In the genomic region with DNA sequence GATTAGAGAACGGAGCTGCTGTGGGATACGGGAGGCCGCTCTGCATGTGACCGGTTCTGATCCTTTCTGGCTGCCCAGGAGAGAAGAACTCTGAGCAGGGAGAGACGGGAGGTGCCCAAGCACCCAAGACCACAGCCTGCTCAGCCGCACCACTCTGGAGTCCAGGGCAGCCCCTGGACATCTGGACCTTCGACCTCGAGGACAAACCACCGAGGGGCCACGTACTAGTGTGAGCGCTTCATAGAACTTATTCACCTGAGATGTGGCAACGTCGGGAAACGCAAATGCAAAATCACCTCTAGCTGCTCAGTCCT, we compare ENCODE assay signal across 9 cellular contexts. TPM values are rescaled to one million over a fixed set of nuclear protein-coding genes. Genes with fewer than 3 reads are reported as not detected.
A peak's percentile ranks its signal among the peaks of the same experiment; 100 is the strongest.
DNase-seq lines count a peak whose midpoint lies in the region; ATAC-seq and TF ChIP-seq lines count a peak whose summit lies in the region.
"Had no signal": no experiment of that assay in that cellular context is flagged by ENCODE, and none has a peak within 500 bp of the region (broad histone marks: within the 10 kb centered on the region; RNA-seq: fewer than 3 reads in every experiment).

No MANE protein-coding gene starts in this region.

- in situ Hi-C loops in GM13976 (cut with MboI; ENCODE audit: low sequenced_read_pairs, unreplicated experiment): no loop called here

- DNase-seq in activated T-cell treated with anti-CD3 and anti-CD28 coated beads, Interleukin-2, amount 50 U/mL, for 72 hours: no peak
- DNase-seq in activated T-cell treated with anti-CD3 and anti-CD28 coated beads, Interleukin-2, amount 50 U/mL, for 48 hours: no peak
- DNase-seq in T-helper 17 cell: no peak
- DNase-seq in fibroblast of lung (ENCODE audit: low read depth in 2 of 2): no peak
- DNase-seq in stomach: no peak
- no peak for DNase-seq in GM13976 (ENCODE audit: low spot score)
- no peak for DNase-seq in COR-L47 (lab: John Stamatoyannopoulos, UW)
- DNase-seq: NCI-H2171 treated with DMSO at 0.1 percent for 48 hours had no signal

- no peaks in the 10 kb centered on the region for H4K20me1 ChIP-seq in fibroblast of lung (ENCODE audit: control insufficient read depth, extremely low read depth, insufficient read depth, low read length)

- H3K4me1 Mint-ChIP-seq in activated T-cell treated with anti-CD3 and anti-CD28 coated beads, Interleukin-2, amount 50 U/mL, for 72 hours (ENCODE audit: low read depth): peaks cover 64% of the 10 kb centered on the region
- H3K4me1 Mint-ChIP-seq in T-helper 17 cell: peaks cover 47% of the 10 kb centered on the region

- TF ChIP-seq POLR2A in stomach (IDR thresholded peaks at IDR 0.05): no peak

- peak overlapping the region; percentile 83 to 93 for H3K4me3 Mint-ChIP-seq in activated T-cell treated with anti-CD3 and anti-CD28 coated beads, Interleukin-2, amount 50 U/mL, for 72 hours
- H3K4me3 Mint-ChIP-seq in T-helper 17 cell: peak overlapping the region; percentile 97

- TF ChIP-seq CTCF in fibroblast of lung (conservative IDR thresholded peaks at IDR 0.05 in 1 of 2, IDR thresholded peaks at IDR 0.05 in 1 of 2; ENCODE audit: low read depth in 1 of 2, low read length in 2 of 2) (no peak), stomach (IDR thresholded peaks at IDR 0.05) (no peak), GM13976 (IDR thresholded peaks at IDR 0.05; ENCODE audit: borderline replicate concordance, control extremely low read depth, extremely low read depth, insufficient read depth, missing control alignments) (no peak)

- no peaks in the 10 kb centered on the region for H3K9me3 Mint-ChIP-seq in activated T-cell treated with anti-CD3 and anti-CD28 coated beads, Interleukin-2, amount 50 U/mL, for 72 hours

- H3K36me3 Mint-ChIP-seq in activated T-cell treated with anti-CD3 and anti-CD28 coated beads, Interleukin-2, amount 50 U/mL, for 72 hours (ENCODE audit: insufficient read depth in 2 of 2): no peaks in the 10 kb centered on the region
- H3K36me3 Mint-ChIP-seq in T-helper 17 cell (ENCODE audit: low read depth): peaks cover 5% of the 10 kb centered on the region

- H3K4me1 ChIP-seq in fibroblast of lung (ENCODE audit: control insufficient read depth, extremely low read depth, insufficient read depth, low read length) (peaks cover 14% of the 10 kb centered on the region), stomach (peaks cover 16 to 61% (median 43%) of the 10 kb centered on the region in 4 donors)

- H3K79me2 ChIP-seq in fibroblast of lung (ENCODE audit: control insufficient read depth, insufficient read depth, low read length): peaks cover 15% of the 10 kb centered on the region

- intact Hi-C loops in stomach (cut with DNase I; ENCODE audit: low total_unique reads): no loop called here

- peak overlapping the region; percentile 76 for H3K27ac Mint-ChIP-seq in activated T-cell treated with anti-CD3 and anti-CD28 coated beads, Interleukin-2, amount 50 U/mL, for 72 hours
- peak overlapping the region; percentile 98 for H3K27ac Mint-ChIP-seq in T-helper 17 cell

- ATAC-seq in activated T-cell treated with anti-CD3 and anti-CD28 coated beads, Interleukin-2, amount 50 U/mL, for 72 hours (replicated peaks in 1 of 2): no peak
- ATAC-seq in T-helper 17 cell: no peak
- ATAC-seq in HG02885 (IDR thresholded peaks at IDR 0.05; ENCODE audit: poor library complexity, unreplicated experiment): no peak

- no peaks in the 10 kb centered on the region for H3K27me3 Mint-ChIP-seq in activated T-cell treated with anti-CD3 and anti-CD28 coated beads, Interleukin-2, amount 50 U/mL, for 72 hours (ENCODE audit: low read depth)
- H3K27me3 Mint-ChIP-seq in T-helper 17 cell: no peaks in the 10 kb centered on the region

- no peak overlapping the region for H3K4me2 ChIP-seq in fibroblast of lung (ENCODE audit: extremely low read depth, insufficient read depth, low read length)

- 54 to 83% (median 73%) methylated on average over 14 of the region's 14 CpGs for WGBS in stomach, 5 donors

- peak overlapping the region; percentile 69 for H3K27ac ChIP-seq in fibroblast of lung (ENCODE audit: insufficient read depth, low read length)
- peak overlapping the region; percentile 39 to 92 (median 79) for H3K27ac ChIP-seq in stomach

- no peaks in the 10 kb centered on the region for H3K27me3 ChIP-seq in fibroblast of lung (ENCODE audit: control insufficient read depth, insufficient read depth, low read length)
- H3K27me3 ChIP-seq in stomach: no peaks in the 10 kb centered on the region

- peak overlapping the region; percentile 55 for H3K9ac ChIP-seq in fibroblast of lung (ENCODE audit: insufficient read depth, low read length)

- H3K9me3 ChIP-seq in T-helper 17 cell (ENCODE audit: control insufficient read depth, low read length, poor library complexity, severe bottlenecking) (no peaks in the 10 kb centered on the region), fibroblast of lung (ENCODE audit: control insufficient read depth, insufficient read depth, low read depth, low read length) (no peaks in the 10 kb centered on the region), stomach (no peaks in the 10 kb centered on the region)

- H2AFZ ChIP-seq in fibroblast of lung (ENCODE audit: low read length): no peak overlapping the region

- H3K4me3 ChIP-seq in fibroblast of lung (replicated peaks in 1 of 4; ENCODE audit: control extremely low read depth in 1 of 4, insufficient read depth in 1 of 4, low read depth in 3 of 4, low read length in 4 of 4): no peak overlapping the region
- peak overlapping the region in 1 of 4 donors; percentile 29 for H3K4me3 ChIP-seq in stomach

- TF ChIP-seq EP300 in stomach (IDR thresholded peaks at IDR 0.05): no peak

- peaks cover 17% of the 10 kb centered on the region for H3K36me3 ChIP-seq in fibroblast of lung (ENCODE audit: control insufficient read depth, insufficient read depth, low read length)
- H3K36me3 ChIP-seq in stomach: peaks cover 26 to 64% (median 54%) of the 10 kb centered on the region in 4 donors

RNA-seq across cellular contexts. Expression of gene RNF166, which starts 5.9 kb away (rescaled TPM):
- 10 to 100 TPM; 58.6 to 64.5 TPM for total RNA-seq in activated T-cell treated with anti-CD3 and anti-CD28 coated beads, Interleukin-2, amount 50 U/mL, for 72 hours
- 100 to 1,000 TPM; 235 to 398 TPM for total RNA-seq in T-helper 17 cell
- total RNA-seq in fibroblast of lung: 9.7 and 13.6 TPM in 2 replicates
- polyA plus RNA-seq in fibroblast of lung: 6.6 and 8.2 TPM in 2 replicates
- polyA plus RNA-seq in fibroblast of lung (2012): 7.5 and 12.3 TPM in 2 replicates
- polyA minus RNA-seq in fibroblast of lung (ENCODE audit: low replicate concordance): 7.3 and 8.0 TPM in 2 replicates
- total RNA-seq in stomach: 10 to 100 TPM in 4 of 5 donors, 1 to 10 TPM in 1; 8.8 to 31.9 (median 14.6) TPM
- 10 to 100 TPM; 11.5 to 20.6 (median 13.1) TPM for polyA plus RNA-seq in stomach

RNA-seq across cellular contexts. Expression of gene CTU2, which starts 6.0 kb away (rescaled TPM):
- total RNA-seq in activated T-cell treated with anti-CD3 and anti-CD28 coated beads, Interleukin-2, amount 50 U/mL, for 72 hours: 10 to 100 TPM; 25.9 to 34.9 TPM
- total RNA-seq in T-helper 17 cell (10 to 100 TPM; 22.4 to 33.6 TPM), fibroblast of lung (11.9 and 13.4 TPM in 2 replicates), stomach (10 to 100 TPM in 3 of 5 donors, 1 to 10 TPM in 2; 1.8 to 53.3 (median 11.2) TPM)
- polyA plus RNA-seq in fibroblast of lung (7.6 and 8.1 TPM in 2 replicates), stomach (10 to 100 TPM; 13.4 to 21.6 (median 16.1) TPM)
- 17.9 and 24.7 TPM in 2 replicates for polyA plus RNA-seq in fibroblast of lung (2012)
- 9.5 and 19.2 TPM in 2 replicates for polyA minus RNA-seq in fibroblast of lung (ENCODE audit: low replicate concordance)

RNA-seq across cellular contexts. Expression of gene SNAI3, which starts 14.0 kb away (rescaled TPM):
- 10 to 100 TPM in 1 of 2 donors, 1 to 10 TPM in 1; 8.4 to 10.5 TPM for total RNA-seq in activated T-cell treated with anti-CD3 and anti-CD28 coated beads, Interleukin-2, amount 50 U/mL, for 72 hours
- 10 to 100 TPM in 1 of 2 donors, 1 to 10 TPM in 1; 7.7 to 10.2 TPM for total RNA-seq in T-helper 17 cell
- total RNA-seq in fibroblast of lung: under 0.01 and 0.17 TPM in 2 replicates
- 0.03 TPM in 1 of 2 replicates, not detected in the other for polyA plus RNA-seq in fibroblast of lung
- 0.55 and 0.83 TPM in 2 replicates for polyA plus RNA-seq in fibroblast of lung (2012)
- not detected in 2 replicates for polyA minus RNA-seq in fibroblast of lung (ENCODE audit: low replicate concordance)
- 1 to 10 TPM in 1 of 5 donors, under 1 TPM in 1, not detected in 3; 0.55 to 2.6 TPM for total RNA-seq in stomach
- polyA plus RNA-seq in stomach: 1 to 10 TPM; 1.0 to 4.2 (median 1.5) TPM

RNA-seq across cellular contexts. Expression of gene MVD, which starts 37.4 kb away (rescaled TPM):
- 10 to 100 TPM; 64.5 to 80.5 TPM for total RNA-seq in activated T-cell treated with anti-CD3 and anti-CD28 coated beads, Interleukin-2, amount 50 U/mL, for 72 hours
- total RNA-seq in T-helper 17 cell (10 to 100 TPM; 40.4 to 72.8 TPM), fibroblast of lung (60.1 and 204 TPM in 2 replicates), stomach (100 to 1,000 TPM in 1 of 5 donors, 10 to 100 TPM in 3, 1 to 10 TPM in 1; 7.1 to 302 (median 32.6) TPM)
- polyA plus RNA-seq in fibroblast of lung (35.9 and 43.4 TPM in 2 replicates), stomach (10 to 100 TPM; 56.8 to 73.7 (median 58.8) TPM)
- 102 and 131 TPM in 2 replicates for polyA plus RNA-seq in fibroblast of lung (2012)
- 43.4 and 54.6 TPM in 2 replicates for polyA minus RNA-seq in fibroblast of lung (ENCODE audit: low replicate concordance)

RNA-seq across cellular contexts. Expression of gene CYBA, which starts 49.4 kb away (rescaled TPM):
- 100 to 1,000 TPM; 199 to 318 TPM for total RNA-seq in activated T-cell treated with anti-CD3 and anti-CD28 coated beads, Interleukin-2, amount 50 U/mL, for 72 hours
- 100 to 1,000 TPM; 346 to 383 TPM for total RNA-seq in T-helper 17 cell
- 124 and 130 TPM in 2 replicates for total RNA-seq in fibroblast of lung
- 30.8 and 74.7 TPM in 2 replicates for polyA plus RNA-seq in fibroblast of lung
- polyA plus RNA-seq in fibroblast of lung (2012): 86.1 and 179 TPM in 2 replicates
- 36.2 and 157 TPM in 2 replicates for polyA minus RNA-seq in fibroblast of lung (ENCODE audit: low replicate concordance)
- 100 to 1,000 TPM in 3 of 5 donors, 10 to 100 TPM in 2; 21.0 to 480 (median 175) TPM for total RNA-seq in stomach
- 100 to 1,000 TPM in 2 of 3 donors, 10 to 100 TPM in 1; 57.1 to 165 (median 159) TPM for polyA plus RNA-seq in stomach
